In genomic region chr6:441126-441920, GRCh38 we compare ENCODE assay signal across 24 cellular contexts. TPM values are rescaled to one million over a fixed set of nuclear protein-coding genes. Genes with fewer than 3 reads are reported as not detected.
DNase-seq lines count a peak whose midpoint lies in the region; ATAC-seq, FAIRE-seq and TF ChIP-seq lines count a peak whose summit lies in the region.
"Had no signal": no experiment of that assay in that cellular context is flagged by ENCODE, and none has a peak within 500 bp of the region (broad histone marks: within the 10 kb centered on the region; RNA-seq: fewer than 3 reads in every experiment).

No MANE protein-coding gene starts in this region.

- no peaks in the 10 kb centered on the region for H3K27me3 Mint-ChIP-seq in activated T-cell treated with anti-CD3 and anti-CD28 coated beads, Interleukin-2, amount 50 U/mL, for 24 hours
- H3K27me3 Mint-ChIP-seq in activated T-cell treated with anti-CD3 and anti-CD28 coated beads, Interleukin-2, amount 50 U/mL, for 72 hours (ENCODE audit: low read depth): peaks cover 7% of the 10 kb centered on the region
- H3K27me3 Mint-ChIP-seq: CD4-positive, CD25-positive, alpha-beta regulatory T cell had no signal

- TF ChIP-seq POLR2A in spleen (IDR thresholded peaks at IDR 0.05) (no peak), GM12892 (IDR thresholded peaks at IDR 0.05; ENCODE audit: low read depth, low read length) (no peak)

- peaks cover 45% of the 10 kb centered on the region for H3K4me1 Mint-ChIP-seq in activated T-cell treated with anti-CD3 and anti-CD28 coated beads, Interleukin-2, amount 50 U/mL, for 24 hours (ENCODE audit: low read depth)
- H3K4me1 Mint-ChIP-seq in activated T-cell treated with anti-CD3 and anti-CD28 coated beads, Interleukin-2, amount 50 U/mL, for 72 hours (ENCODE audit: low read depth): peaks cover 32% of the 10 kb centered on the region

- peak; percentile 34 for DNase-seq in activated T-cell treated with anti-CD3 and anti-CD28 coated beads, Interleukin-2, amount 50 U/mL, for 24 hours
- DNase-seq in activated T-cell treated with anti-CD3 and anti-CD28 coated beads, Interleukin-2, amount 50 U/mL, for 72 hours: no peak
- peak; percentile 36 for DNase-seq in MV-4-11 (lab: John Stamatoyannopoulos, UW)
- peak; percentile 56 for DNase-seq in coronary artery (ENCODE audit: low spot score)
- peak; percentile 58 for DNase-seq in spleen
- DNase-seq in GM12892 (ENCODE audit: insufficient read length): no peak
- DNase-seq: BE2C; C1 segment of cervical spinal cord; CD4-positive, CD25-positive, alpha-beta regulatory T cell; CD8-positive, alpha-beta memory T cell; COR-L47; DMS 273 treated with DMSO at 0.1 percent for 48 hours; DMS53; DND-41; EL; GM23248 had no signal

- H3K27me3 ChIP-seq in spleen (replicated peaks in 1 of 7): peaks cover 0 to 6% (median 0%) of the 10 kb centered on the region in 7 donors
- H3K27me3 ChIP-seq: BE2C had no signal

- no peaks in the 10 kb centered on the region for H3K36me3 ChIP-seq in spleen
- H3K36me3 ChIP-seq: BE2C, HAP-1 had no signal

- H3K9me3 ChIP-seq in spleen: no peaks in the 10 kb centered on the region
- H3K9me3 ChIP-seq: BE2C, HAP-1 had no signal

- no peaks in the 10 kb centered on the region for H3K9me3 Mint-ChIP-seq in activated T-cell treated with anti-CD3 and anti-CD28 coated beads, Interleukin-2, amount 50 U/mL, for 24 hours
- H3K9me3 Mint-ChIP-seq in activated T-cell treated with anti-CD3 and anti-CD28 coated beads, Interleukin-2, amount 50 U/mL, for 72 hours: peaks cover 0 to 2% of the 10 kb centered on the region in 2 donors
- H3K9me3 Mint-ChIP-seq: CD4-positive, CD25-positive, alpha-beta regulatory T cell; CD8-positive, alpha-beta memory T cell had no signal

- no peak overlapping the region for H3K27ac ChIP-seq in coronary artery
- H3K27ac ChIP-seq in spleen: no peak overlapping the region
- H3K27ac ChIP-seq: GM23248 had no signal

- intact Hi-C loops in spleen (cut with DNase I; ENCODE audit: low total_unique reads): no loop called here

- peaks cover 0 to 15% (median 1%) of the 10 kb centered on the region in 6 donors for H3K4me1 ChIP-seq in spleen
- H3K4me1 ChIP-seq: BE2C, HAP-1 had no signal

- no peak overlapping the region for H3K27ac Mint-ChIP-seq in activated T-cell treated with anti-CD3 and anti-CD28 coated beads, Interleukin-2, amount 50 U/mL, for 24 hours
- H3K27ac Mint-ChIP-seq in activated T-cell treated with anti-CD3 and anti-CD28 coated beads, Interleukin-2, amount 50 U/mL, for 72 hours: no peak overlapping the region
- H3K27ac Mint-ChIP-seq: CD4-positive, CD25-positive, alpha-beta regulatory T cell had no signal

- no peak for FAIRE-seq in GM12892 (lab: Jason Lieb, UNC)
- FAIRE-seq: GM12878, GM18507 had no signal

- H3K36me3 Mint-ChIP-seq in activated T-cell treated with anti-CD3 and anti-CD28 coated beads, Interleukin-2, amount 50 U/mL, for 24 hours (ENCODE audit: low read depth): no peaks in the 10 kb centered on the region
- H3K36me3 Mint-ChIP-seq in activated T-cell treated with anti-CD3 and anti-CD28 coated beads, Interleukin-2, amount 50 U/mL, for 72 hours (ENCODE audit: insufficient read depth in 2 of 2): peaks cover 0 to 2% of the 10 kb centered on the region in 2 donors
- H3K36me3 Mint-ChIP-seq: CD4-positive, CD25-positive, alpha-beta regulatory T cell; CD8-positive, alpha-beta memory T cell had no signal

- TF ChIP-seq CTCF in coronary artery (IDR thresholded peaks at IDR 0.05) (no peak), spleen (IDR thresholded peaks at IDR 0.05 in 8 of 11, conservative IDR thresholded peaks at IDR 0.05 in 3 of 11) (no peak)

- no peak overlapping the region for H3K4me3 Mint-ChIP-seq in activated T-cell treated with anti-CD3 and anti-CD28 coated beads, Interleukin-2, amount 50 U/mL, for 24 hours
- no peak overlapping the region for H3K4me3 Mint-ChIP-seq in activated T-cell treated with anti-CD3 and anti-CD28 coated beads, Interleukin-2, amount 50 U/mL, for 72 hours
- H3K4me3 Mint-ChIP-seq: CD4-positive, CD25-positive, alpha-beta regulatory T cell; CD8-positive, alpha-beta memory T cell had no signal

- no peak for ATAC-seq in activated T-cell treated with anti-CD3 and anti-CD28 coated beads, Interleukin-2, amount 50 U/mL, for 72 hours (replicated peaks in 1 of 2)
- no peak for ATAC-seq in GM18909 (IDR thresholded peaks at IDR 0.05; ENCODE audit: poor library complexity, unreplicated experiment)
- ATAC-seq: GM12878 had no signal

- no peak overlapping the region for H3K4me3 ChIP-seq in coronary artery
- no peak overlapping the region for H3K4me3 ChIP-seq in spleen
- H3K4me3 ChIP-seq: GM12878, GM23248, HAP-1 had no signal

- 76 to 89% (median 85%) methylated on average over 11 to 12 of the region's 12 CpGs for WGBS in spleen, 5 donors

RNA-seq across cellular contexts. Expression of gene IRF4, which starts 49.8 kb away (rescaled TPM):
- total RNA-seq in activated T-cell treated with anti-CD3 and anti-CD28 coated beads, Interleukin-2, amount 50 U/mL, for 72 hours: 100 to 1,000 TPM; 554 to 602 TPM
- 10 to 100 TPM; 39.2 to 91.3 (median 52.0) TPM for total RNA-seq in spleen
- polyA plus RNA-seq in spleen: 10 to 100 TPM in 2 of 3 donors, 1 to 10 TPM in 1; 8.7 to 11.9 (median 11.2) TPM
- 248 TPM for polyA plus RNA-seq in GM12892 (2012; ENCODE audit: missing spikeins)
- total RNA-seq: A172, G401, GM23248, H4, HT-29 had no signal

Comparison
In these comparisons a context has a peak if more than half of its experiments do, and no peak if none do; other contexts are left out.
1. DNase-seq: peak in activated T-cell treated with anti-CD3 and anti-CD28 coated beads, Interleukin-2, amount 50 U/mL, for 24 hours (single experiment), MV-4-11 (single experiment), coronary artery (single experiment) and spleen (single experiment); none in activated T-cell treated with anti-CD3 and anti-CD28 coated beads, Interleukin-2, amount 50 U/mL, for 72 hours (0 of 2) and GM12892 (single experiment).
2. RNA of gene IRF4, which starts 49.8 kb away (total RNA-seq): 554 to 602 TPM in activated T-cell treated with anti-CD3 and anti-CD28 coated beads, Interleukin-2, amount 50 U/mL, for 72 hours; 39.2 to 91.3 TPM in spleen; every median in the first group is over 4 times any median in the second.